In the genomic region with DNA sequence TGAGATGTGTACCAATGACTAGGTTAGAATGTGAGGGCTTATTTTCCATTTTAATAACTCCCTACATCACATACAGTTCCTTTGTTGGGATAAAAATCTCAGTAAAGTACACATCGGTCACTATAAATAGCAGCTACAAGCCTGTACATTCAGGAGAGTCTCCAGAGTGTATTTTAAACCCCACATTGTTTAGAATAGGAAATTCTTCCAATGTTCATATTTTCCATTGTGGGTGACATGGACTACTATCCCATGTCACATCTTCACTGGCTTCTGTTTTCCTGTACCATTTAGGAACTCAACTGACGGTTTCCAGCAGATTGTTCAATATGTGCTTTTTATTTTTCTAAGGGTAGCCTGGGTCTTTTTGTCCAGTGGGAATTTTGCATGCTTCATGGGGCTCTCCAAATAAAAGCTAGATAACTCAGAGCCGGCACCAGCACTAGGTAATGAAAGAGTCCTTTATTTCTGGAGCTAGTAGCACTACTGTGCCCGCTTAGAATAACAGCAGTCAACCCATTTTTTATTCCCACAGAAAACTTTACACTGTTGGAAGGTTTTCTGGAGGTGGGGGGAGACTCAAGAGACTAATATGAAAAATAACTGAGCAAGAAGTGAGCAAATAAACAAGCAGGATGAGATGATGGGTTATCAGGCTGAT, we compare ENCODE assay signal across 16 cellular contexts.
DNase-seq lines count a peak whose midpoint lies in the region; ATAC-seq and TF ChIP-seq lines count a peak whose summit lies in the region.
"Had no signal": no experiment of that assay in that cellular context is flagged by ENCODE, and none has a peak within 500 bp of the region (broad histone marks: within the 10 kb centered on the region; RNA-seq: fewer than 3 reads in every experiment).

No MANE protein-coding gene starts in this region.

- H3K4me3 ChIP-seq in cardiac muscle cell (no peak overlapping the region), esophagus squamous epithelium (no peak overlapping the region), rectal smooth muscle tissue (ENCODE audit: low read length) (no peak overlapping the region)
- H3K4me3 ChIP-seq: MG63, Peyer's patch had no signal

- 68 to 74% methylated on average over 4 of the region's 4 CpGs for WGBS in esophagus squamous epithelium, 2 donors

- H3K9me3 ChIP-seq in cardiac muscle cell (ENCODE audit: low read depth) = no peaks in the 10 kb centered on the region
- no peaks in the 10 kb centered on the region for H3K9me3 ChIP-seq in esophagus squamous epithelium
- H3K9me3 ChIP-seq: MG63, Peyer's patch had no signal

- no peak overlapping the region for H3K9ac ChIP-seq in rectal smooth muscle tissue (ENCODE audit: low read length)

- H3K27me3 ChIP-seq in cardiac muscle cell (no peaks in the 10 kb centered on the region), esophagus squamous epithelium (no peaks in the 10 kb centered on the region), rectal smooth muscle tissue (ENCODE audit: control insufficient read depth, insufficient read depth, low read length) (no peaks in the 10 kb centered on the region)
- H3K27me3 ChIP-seq: MG63, Peyer's patch had no signal

- no peaks in the 10 kb centered on the region for H3K36me3 ChIP-seq in cardiac muscle cell
- H3K36me3 ChIP-seq in esophagus squamous epithelium = no peaks in the 10 kb centered on the region
- H3K36me3 ChIP-seq in rectal smooth muscle tissue (ENCODE audit: control insufficient read depth, insufficient read depth, low read length) = no peaks in the 10 kb centered on the region
- H3K36me3 ChIP-seq: MG63, Peyer's patch had no signal

- TF ChIP-seq CTCF in cardiac muscle cell (IDR thresholded peaks at IDR 0.05; ENCODE audit: low read depth, low read length) = no peak
- TF ChIP-seq CTCF in esophagus squamous epithelium (IDR thresholded peaks at IDR 0.05) = no peak

- peaks cover 27% of the 10 kb centered on the region for H3K4me1 ChIP-seq in cardiac muscle cell (ENCODE audit: low read depth)
- peaks cover 0 to 9% (median 6%) of the 10 kb centered on the region in 3 donors for H3K4me1 ChIP-seq in esophagus squamous epithelium
- peaks cover 18% of the 10 kb centered on the region for H3K4me1 ChIP-seq in rectal smooth muscle tissue (ENCODE audit: control insufficient read depth, insufficient read depth, low read length)

- no peak for ATAC-seq in left cardiac atrium
- no peak for ATAC-seq in HG03439 (IDR thresholded peaks at IDR 0.05; ENCODE audit: unreplicated experiment)
- ATAC-seq: CD8-positive, alpha-beta T cell had no signal

- intact Hi-C loops in left cardiac atrium (cut with DNase I) (no loop called here), esophagus squamous epithelium (cut with DNase I) (no loop called here)

- no peak for DNase-seq in cardiac muscle cell (ENCODE audit: low read depth in 1 of 2, low spot score in 1 of 2)
- no peak for DNase-seq in left cardiac atrium
- no peak for DNase-seq in esophagus squamous epithelium (lab: John Stamatoyannopoulos, UW)
- DNase-seq in ecto neural progenitor cell (ENCODE audit: low spot score) = no peak
- no peak for DNase-seq in GDM1 (lab: John Stamatoyannopoulos, UW)
- DNase-seq in activated naive CD4-positive, alpha-beta T cell treated with Interleukin-2 at 50 U/mL for 16 hours = no peak
- DNase-seq: CD8-positive, alpha-beta T cell; MG63; NCI-H1092 treated with DMSO at 0.1 percent for 48 hours; NCI-H1694; NCI-H446; Peyer's patch; SIG-M5 had no signal

- no peak for TF ChIP-seq POLR2A in esophagus squamous epithelium (IDR thresholded peaks at IDR 0.05)

- peak overlapping the region; percentile 26 for H3K27ac ChIP-seq in cardiac muscle cell
- H3K27ac ChIP-seq in esophagus squamous epithelium = peak overlapping the region in 3 of 4 donors; percentile 17 to 49 (median 24)
- H3K27ac ChIP-seq in rectal smooth muscle tissue (ENCODE audit: low read depth, low read length) = peak overlapping the region; percentile 10
- H3K27ac ChIP-seq: 22Rv1 had no signal
